Comparison of ENCODE assay signal across 23 cellular contexts in the genomic region with DNA sequence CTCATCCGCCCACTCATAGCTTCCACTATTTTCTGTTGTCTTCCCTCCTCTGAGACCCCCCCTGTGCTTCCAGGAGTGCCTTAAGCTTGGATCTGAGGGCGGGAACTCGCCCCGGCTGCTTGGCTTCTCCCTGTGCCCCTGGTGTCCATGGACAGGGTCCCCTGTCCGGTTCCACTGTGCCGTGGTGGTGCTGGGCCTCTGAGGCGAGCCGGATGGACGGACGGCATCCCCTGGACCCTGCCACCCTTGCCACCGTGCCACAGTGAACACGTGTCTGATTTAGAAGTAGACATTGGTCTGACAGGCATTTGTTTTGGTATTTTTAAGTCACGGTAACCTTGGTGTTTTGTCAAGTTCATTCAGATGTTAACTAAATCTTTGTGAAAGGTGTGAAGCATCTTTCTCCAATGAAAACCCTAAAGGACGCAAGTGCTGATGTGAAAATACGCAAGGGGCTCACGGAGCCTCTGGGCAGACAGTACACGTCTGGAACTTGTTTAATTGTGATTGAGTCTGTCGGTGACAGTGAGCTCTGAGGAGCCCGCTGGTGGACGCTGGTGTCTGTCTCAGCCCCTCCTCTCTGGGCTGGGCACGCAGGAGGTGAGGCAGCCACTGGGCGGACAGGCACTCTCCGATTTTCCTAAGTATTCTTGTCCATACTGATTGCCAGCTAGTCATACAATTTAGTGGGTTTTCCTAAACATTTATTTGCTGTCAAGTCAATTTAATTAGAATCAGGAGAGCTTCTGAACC. TPM values are rescaled to one million over a fixed set of nuclear protein-coding genes. Genes with fewer than 3 reads are reported as not detected.
DNase-seq lines count a peak whose midpoint lies in the region; ATAC-seq and TF ChIP-seq lines count a peak whose summit lies in the region.
"Had no signal": no experiment of that assay in that cellular context is flagged by ENCODE, and none has a peak within 500 bp of the region (broad histone marks: within the 10 kb centered on the region; RNA-seq: fewer than 3 reads in every experiment).

No MANE protein-coding gene starts in this region.

- H3K18ac ChIP-seq in neuronal stem cell (ENCODE audit: low read length), result no peak overlapping the region

- peak overlapping the region; percentile 21 for H3K27ac Mint-ChIP-seq in stimulated activated naive CD8-positive, alpha-beta T cell treated with anti-CD3 and anti-CD28 coated beads, Interleukin-15, Interleukin-2, amounts not matched to agents 100 ng/mL and 50 ng/mL, for 24 hours
- H3K27ac Mint-ChIP-seq in WTC11, result peak overlapping the region; percentile 18; the same call in 1 of the 2 replicates

- H4K8ac ChIP-seq in neuronal stem cell (ENCODE audit: low read depth, low read length), result no peak overlapping the region

- H2BK12ac ChIP-seq in neuronal stem cell (ENCODE audit: low read length), result no peak overlapping the region

- H3K9me3 ChIP-seq in neuronal stem cell (replicated peaks in 1 of 2; ENCODE audit: control insufficient read depth in 2 of 2, insufficient read depth in 1 of 2, low read depth in 1 of 2, low read length in 2 of 2), result peaks cover 7 to 8% of the 10 kb centered on the region in 2 donors
- H3K9me3 ChIP-seq: A549, BE2C had no signal

- no peak overlapping the region for H3K4me2 ChIP-seq in neuronal stem cell (ENCODE audit: insufficient read depth, low read length, poor library complexity, severe bottlenecking)
- H3K4me2 ChIP-seq: A549 had no signal

- H3K27me3 Mint-ChIP-seq in stimulated activated naive CD8-positive, alpha-beta T cell treated with anti-CD3 and anti-CD28 coated beads, Interleukin-15, Interleukin-2, amounts not matched to agents 100 ng/mL and 50 ng/mL, for 24 hours, result no peaks in the 10 kb centered on the region
- no peaks in the 10 kb centered on the region for H3K27me3 Mint-ChIP-seq in WTC11 (ENCODE audit: low read depth)

- peak overlapping the region; percentile 57 for H3K23ac ChIP-seq in neuronal stem cell (ENCODE audit: low read depth, low read length, poor library complexity)

- H3K9me3 Mint-ChIP-seq in stimulated activated naive CD8-positive, alpha-beta T cell treated with anti-CD3 and anti-CD28 coated beads, Interleukin-15, Interleukin-2, amounts not matched to agents 100 ng/mL and 50 ng/mL, for 24 hours, result no peaks in the 10 kb centered on the region
- H3K9me3 Mint-ChIP-seq in WTC11, result no peaks in the 10 kb centered on the region

- no peak overlapping the region for H2AK5ac ChIP-seq in neuronal stem cell (ENCODE audit: low read depth, low read length)

- H3K36me3 Mint-ChIP-seq in stimulated activated naive CD8-positive, alpha-beta T cell treated with anti-CD3 and anti-CD28 coated beads, Interleukin-15, Interleukin-2, amounts not matched to agents 100 ng/mL and 50 ng/mL, for 24 hours (ENCODE audit: low read depth), result peaks cover 59% of the 10 kb centered on the region
- H3K36me3 Mint-ChIP-seq in WTC11, result peaks cover 73% of the 10 kb centered on the region

- H3K27ac ChIP-seq in neuronal stem cell (replicated peaks; ENCODE audit: low read length), result no peak overlapping the region
- H3K27ac ChIP-seq: A549 had no signal

- no peak overlapping the region for H2BK120ac ChIP-seq in neuronal stem cell (ENCODE audit: low read depth, low read length)

- POLR2A ChIA-PET in WTC11 (lab: Charles Lee), result no interaction called here

- H3K4me3 Mint-ChIP-seq in stimulated activated naive CD8-positive, alpha-beta T cell treated with anti-CD3 and anti-CD28 coated beads, Interleukin-15, Interleukin-2, amounts not matched to agents 100 ng/mL and 50 ng/mL, for 24 hours, result no peak overlapping the region
- H3K4me3 Mint-ChIP-seq in WTC11, result no peak overlapping the region

- no peak for DNase-seq in stimulated activated naive CD8-positive, alpha-beta T cell treated with anti-CD3 and anti-CD28 coated beads, Interleukin-15, Interleukin-2, amounts not matched to agents 100 U/mL and 50 U/mL, for 24 hours
- DNase-seq in WTC11 (ENCODE audit: low spot score) (no peak), neuronal stem cell (ENCODE audit: low spot score) (no peak)
- DNase-seq in stimulated activated CD4-positive, alpha-beta T cell treated with anti-CD3 and anti-CD28 coated beads, Interleukin-15, amount 100 ng/mL, for 24 hours, result no peak
- DNase-seq: BE2C, EL, GF-D8, KBM-7, MM.1S, NCI-H1048, NCI-H1417 treated with DMSO at 0.1 percent for 48 hours, NCI-H1930, NCI-H2227 treated with DMSO at 0.1 percent for 48 hours, NCI-H510A treated with DMSO at 0.1 percent for 48 hours, NCI-H748 treated with DMSO at 0.1 percent for 48 hours had no signal

- 100% methylated on average over 1 of the region's 23 CpGs; no CpG with 5 or more reads in 1 of the 2 donors for WGBS in neuronal stem cell (ENCODE audit: extremely low coverage in 2 of 2, insufficient read length in 2 of 2, insufficient replicate concordance in 1 of 2), 2 donors

- H4K91ac ChIP-seq in neuronal stem cell (ENCODE audit: low read depth, low read length, poor library complexity), result no peak overlapping the region

- no peak overlapping the region for H2BK15ac ChIP-seq in neuronal stem cell (ENCODE audit: low read length)

- peaks cover 8% of the 10 kb centered on the region for H3K79me1 ChIP-seq in neuronal stem cell (ENCODE audit: low read depth, low read length)

- H3K4ac ChIP-seq in neuronal stem cell (ENCODE audit: low read length), result no peak overlapping the region

- H3K4me3 ChIP-seq in neuronal stem cell (ENCODE audit: low read length in 2 of 2), result no peak overlapping the region
- H3K4me3 ChIP-seq: A549, HAP-1 had no signal

- TF ChIP-seq CTCF in WTC11 (IDR thresholded peaks at IDR 0.05), result no peak

- H3K9ac ChIP-seq in neuronal stem cell (ENCODE audit: low read depth, low read length, poor library complexity), result no peak overlapping the region

- no peak overlapping the region for H3K14ac ChIP-seq in neuronal stem cell (ENCODE audit: low read length)

- no peak overlapping the region for H2BK5ac ChIP-seq in neuronal stem cell (ENCODE audit: low read length)

- ATAC-seq in stimulated activated naive CD8-positive, alpha-beta T cell treated with anti-CD3 and anti-CD28 coated beads, Interleukin-15, Interleukin-2, amounts not matched to agents 100 U/mL and 50 U/mL, for 24 hours, result no peak
- ATAC-seq in WTC11 (no peak), GM21360 (IDR thresholded peaks at IDR 0.05; ENCODE audit: unreplicated experiment) (no peak), GM18868 (IDR thresholded peaks at IDR 0.05; ENCODE audit: unreplicated experiment) (no peak)
- ATAC-seq: A549, HepG2, Panc1, SK-N-SH treated with all-trans-retinoic acid at 6 μM for 48 hours had no signal

- no peaks in the 10 kb centered on the region for H3K4me1 ChIP-seq in neuronal stem cell (ENCODE audit: control insufficient read depth in 2 of 2, insufficient read depth in 1 of 2, low read depth in 1 of 2, low read length in 2 of 2)
- H3K4me1 ChIP-seq: A549, BE2C, HAP-1 had no signal

- peaks cover 49 to 99% of the 10 kb centered on the region in 2 donors for H3K36me3 ChIP-seq in neuronal stem cell (replicated peaks in 1 of 2; ENCODE audit: control insufficient read depth in 2 of 2, insufficient read depth in 2 of 2, low read length in 2 of 2)

- no peak overlapping the region for H2AFZ ChIP-seq in neuronal stem cell (ENCODE audit: low read length)

- CTCF ChIA-PET in WTC11 (lab: Charles Lee), result interaction anchor here (0.9 kb wide), 1 partner anchor 31 kb away, joined by 3 read pairs; no protein-coding TSS in a partner anchor

- H3K4me1 Mint-ChIP-seq in stimulated activated naive CD8-positive, alpha-beta T cell treated with anti-CD3 and anti-CD28 coated beads, Interleukin-15, Interleukin-2, amounts not matched to agents 100 ng/mL and 50 ng/mL, for 24 hours (ENCODE audit: low read depth), result peaks cover 17% of the 10 kb centered on the region
- no peaks in the 10 kb centered on the region for H3K4me1 Mint-ChIP-seq in WTC11

- H3K27me3 ChIP-seq in neuronal stem cell (ENCODE audit: control insufficient read depth in 3 of 3, insufficient read depth in 3 of 3, low read depth in 1 of 3, low read length in 3 of 3), result no peaks in the 10 kb centered on the region
- H3K27me3 ChIP-seq: BE2C had no signal

TF ChIP-seq in WTC11, 78 proteins besides CTCF, POLR2A, EP300 and RAD21:
- TF ChIP-seq JUN (CRISPR knock-in tag; IDR thresholded peaks at IDR 0.05) (no peak), ZNF671 (CRISPR knock-in tag; IDR thresholded peaks at IDR 0.05) (no peak)
- TF ChIP-seq, protein P1, sequence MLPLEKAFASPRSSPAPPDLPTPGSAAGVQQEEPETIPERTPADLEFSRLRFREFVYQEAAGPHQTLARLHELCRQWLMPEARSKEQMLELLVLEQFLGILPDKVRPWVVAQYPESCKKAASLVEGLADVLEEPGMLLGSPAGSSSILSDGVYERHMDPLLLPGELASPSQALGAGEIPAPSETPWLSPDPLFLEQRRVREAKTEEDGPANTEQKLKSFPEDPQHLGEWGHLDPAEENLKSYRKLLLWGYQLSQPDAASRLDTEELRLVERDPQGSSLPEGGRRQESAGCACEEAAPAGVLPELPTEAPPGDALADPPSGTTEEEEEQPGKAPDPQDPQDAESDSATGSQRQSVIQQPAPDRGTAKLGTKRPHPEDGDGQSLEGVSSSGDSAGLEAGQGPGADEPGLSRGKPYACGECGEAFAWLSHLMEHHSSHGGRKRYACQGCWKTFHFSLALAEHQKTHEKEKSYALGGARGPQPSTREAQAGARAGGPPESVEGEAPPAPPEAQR (CRISPR knock-in tag; IDR thresholded peaks at IDR 0.05), result no peak
- TF ChIP-seq, protein P2, sequence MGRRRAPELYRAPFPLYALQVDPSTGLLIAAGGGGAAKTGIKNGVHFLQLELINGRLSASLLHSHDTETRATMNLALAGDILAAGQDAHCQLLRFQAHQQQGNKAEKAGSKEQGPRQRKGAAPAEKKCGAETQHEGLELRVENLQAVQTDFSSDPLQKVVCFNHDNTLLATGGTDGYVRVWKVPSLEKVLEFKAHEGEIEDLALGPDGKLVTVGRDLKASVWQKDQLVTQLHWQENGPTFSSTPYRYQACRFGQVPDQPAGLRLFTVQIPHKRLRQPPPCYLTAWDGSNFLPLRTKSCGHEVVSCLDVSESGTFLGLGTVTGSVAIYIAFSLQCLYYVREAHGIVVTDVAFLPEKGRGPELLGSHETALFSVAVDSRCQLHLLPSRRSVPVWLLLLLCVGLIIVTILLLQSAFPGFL (CRISPR knock-in tag; IDR thresholded peaks at IDR 0.05; ENCODE audit: borderline replicate concordance), result no peak
TF ChIP-seq in WTC11: peak in this region for 0.

RNA-seq across cellular contexts. Expression of a gene that starts 26.3 kb away (rescaled TPM):
- 0.04 to 0.07 TPM in 2 of 3 replicates, not detected in the other for total RNA-seq in WTC11 (2021)
- polyA plus RNA-seq in neuronal stem cell (2013, experiment 1 of 2), result 0.01 TPM
- 0.01 TPM for polyA plus RNA-seq in neuronal stem cell (2013, experiment 2 of 2)
- total RNA-seq: HepG2 had no signal
- polyA plus RNA-seq: A549, HepG2 had no signal
